In the genomic region with DNA sequence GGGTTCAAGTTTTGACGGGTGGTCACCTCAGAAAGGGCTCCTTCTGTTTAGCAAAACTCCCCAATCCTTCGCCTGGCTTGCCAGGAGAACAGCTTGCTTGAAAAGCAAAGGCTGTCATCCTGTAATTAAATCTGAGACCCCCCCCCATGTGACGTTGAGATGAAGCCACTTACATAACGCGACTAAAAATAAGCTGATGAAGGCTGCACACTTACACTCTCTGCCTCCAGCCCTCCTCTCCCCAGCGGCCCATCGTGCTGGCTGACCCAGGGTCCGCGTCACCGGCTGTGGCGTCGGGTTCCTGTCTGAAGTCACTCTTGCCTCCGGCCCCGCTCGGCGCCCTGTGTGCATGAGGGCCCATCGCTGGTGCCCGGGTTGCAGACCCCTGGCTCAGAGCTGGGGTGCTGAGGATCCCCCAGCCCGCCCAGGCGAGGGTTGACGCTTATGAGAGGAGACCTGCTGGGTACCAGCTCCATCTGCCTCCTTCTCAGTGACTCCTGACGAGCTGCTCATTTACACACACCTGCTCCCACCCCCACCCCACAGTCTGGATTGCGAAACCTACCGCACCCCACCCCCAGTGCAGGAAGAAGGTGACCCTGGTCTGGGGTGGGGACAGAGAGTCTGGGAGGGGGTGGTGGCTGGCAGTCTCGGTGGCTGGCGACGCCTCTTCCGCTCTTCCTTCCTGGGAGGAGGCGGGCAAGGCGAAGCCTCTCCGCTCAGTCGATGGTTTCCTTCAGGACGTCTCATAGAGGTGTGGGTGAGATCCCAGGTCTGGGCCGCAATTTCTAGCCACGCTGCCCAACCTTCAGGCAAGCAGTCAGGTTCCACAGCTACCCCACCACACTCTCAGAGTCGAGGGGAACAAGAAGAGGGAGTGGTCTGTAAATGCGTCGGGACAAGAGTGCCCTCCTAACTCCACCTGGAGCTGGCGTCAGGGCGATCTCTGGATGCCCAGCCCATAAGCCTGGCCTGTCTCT, we compare ENCODE assay signal across 13 cellular contexts. TPM values are rescaled to one million over a fixed set of nuclear protein-coding genes. Genes with fewer than 3 reads are reported as not detected.
DNase-seq lines count a peak whose midpoint lies in the region; ATAC-seq and TF ChIP-seq lines count a peak whose summit lies in the region.
"Had no signal": no experiment of that assay in that cellular context is flagged by ENCODE, and none has a peak within 500 bp of the region (broad histone marks: within the 10 kb centered on the region; RNA-seq: fewer than 3 reads in every experiment).

No MANE protein-coding gene starts in this region.

- no peak for DNase-seq in CD14-positive monocyte (ENCODE audit: low spot score)
- peak; percentile 34 for DNase-seq in NCI-H69 (lab: John Stamatoyannopoulos, UW)
- DNase-seq in heart left ventricle = peak in 3 of 5 donors; percentile 42 to 76 (median 64)
- no peak for DNase-seq in nephron progenitor cell
- no peak for DNase-seq in Peyer's patch
- no peak for DNase-seq in A673 (ENCODE audit: low spot score)
- DNase-seq in NCI-H748 (lab: John Stamatoyannopoulos, UW; ENCODE audit: unreplicated experiment) = no peak
- DNase-seq: activated CD8-positive, alpha-beta T cell treated with anti-CD3 and anti-CD28 coated beads for 36 hours; MG63 had no signal

- no peak for TF ChIP-seq CTCF in CD14-positive monocyte (IDR thresholded peaks at IDR 0.05)
- TF ChIP-seq CTCF in heart left ventricle (IDR thresholded peaks at IDR 0.05) = no peak
- no peak for TF ChIP-seq CTCF in nephron progenitor cell (IDR thresholded peaks at IDR 0.05)
- TF ChIP-seq CTCF in gastroesophageal sphincter (IDR thresholded peaks at IDR 0.05) = no peak
- no peak for TF ChIP-seq CTCF in Peyer's patch (IDR thresholded peaks at IDR 0.05)
- no peak for TF ChIP-seq CTCF in A673 (conservative IDR thresholded peaks at IDR 0.05; ENCODE audit: low read depth, low read length)

- H3K9me3 Mint-ChIP-seq in CD14-positive monocyte (peaks cover 0 to 12% (median 4%) of the 10 kb centered on the region in 7 donors), nephron progenitor cell (no peaks in the 10 kb centered on the region)

- H3K27me3 ChIP-seq in heart left ventricle (peaks cover 0 to 23% (median 7%) of the 10 kb centered on the region in 9 donors), gastroesophageal sphincter (peaks cover 29% of the 10 kb centered on the region), Peyer's patch (no peaks in the 10 kb centered on the region), A673 (replicated peaks; ENCODE audit: insufficient read depth, low read depth, low read length, poor library complexity) (no peaks in the 10 kb centered on the region)
- H3K27me3 ChIP-seq: hepatocyte, MG63 had no signal

- ATAC-seq in heart left ventricle (peak in 3 of 4 donors; percentile 11 to 40 (median 27)), gastroesophageal sphincter (no peak)
- ATAC-seq: activated CD8-positive, alpha-beta T cell treated with anti-CD3 and anti-CD28 coated beads for 36 hours had no signal

- H3K27ac Mint-ChIP-seq in CD14-positive monocyte = peak overlapping the region in 6 of 7 donors; percentile 43 to 83 (median 72)
- no peak overlapping the region for H3K27ac Mint-ChIP-seq in nephron progenitor cell
- H3K27ac Mint-ChIP-seq: activated CD8-positive, alpha-beta T cell treated with anti-CD3 and anti-CD28 coated beads for 36 hours; activated T-helper 2 cell treated with anti-CD3 and anti-CD28 coated beads, Interferon-gamma antibody, Interleukin-2, Interleukin-4, amounts not matched to agents 10 μg/mL and 5 μg/mL and 100 μg/mL, durations not matched to agents 14 hours and 24 hours and 36 hours had no signal

- H3K4me1 ChIP-seq in heart left ventricle (peaks cover 0 to 55% (median 42%) of the 10 kb centered on the region in 12 donors), gastroesophageal sphincter (peaks cover 0 to 55% (median 22%) of the 10 kb centered on the region in 3 donors), Peyer's patch (peaks cover 0 to 37% (median 8%) of the 10 kb centered on the region in 4 donors), A673 (ENCODE audit: insufficient read depth, low read length, poor library complexity, severe bottlenecking) (peaks cover 28% of the 10 kb centered on the region)

- POLR2A ChIA-PET in A673 (lab: Charles Lee; ENCODE audit: low non-redundant PET) = no interaction called here

- TF ChIP-seq POLR2A in heart left ventricle (IDR thresholded peaks at IDR 0.05) (no peak), gastroesophageal sphincter (IDR thresholded peaks at IDR 0.05) (no peak), Peyer's patch (IDR thresholded peaks at IDR 0.05) (no peak)

- peaks cover 11 to 26% of the 10 kb centered on the region in 2 donors for H3K36me3 Mint-ChIP-seq in CD14-positive monocyte
- H3K36me3 Mint-ChIP-seq in nephron progenitor cell (ENCODE audit: low read depth) = peaks cover 5% of the 10 kb centered on the region

- peak overlapping the region in 10 of 12 donors; percentile 36 to 74 (median 66) for H3K27ac ChIP-seq in heart left ventricle
- no peak overlapping the region for H3K27ac ChIP-seq in gastroesophageal sphincter
- peak overlapping the region in 1 of 4 donors; percentile 1 for H3K27ac ChIP-seq in Peyer's patch
- H3K27ac ChIP-seq in A673 (ENCODE audit: low read depth, low read length, poor library complexity, severe bottlenecking) = no peak overlapping the region
- H3K27ac ChIP-seq: esophagus muscularis mucosa, hepatocyte had no signal

- WGBS in heart left ventricle, 4 donors = 63 to 78% (median 69%) methylated on average over 22 to 40 of the region's 40 CpGs
- WGBS in gastroesophageal sphincter (ENCODE audit: low coverage in 1 of 2), 2 donors = 87 to 92% methylated on average over 10 to 20 of the region's 40 CpGs

- H3K36me3 ChIP-seq in heart left ventricle (no peaks in the 10 kb centered on the region), gastroesophageal sphincter (peaks cover 0 to 25% of the 10 kb centered on the region in 2 donors), Peyer's patch (no peaks in the 10 kb centered on the region), A673 (ENCODE audit: insufficient read depth, low read length, poor library complexity, severe bottlenecking) (no peaks in the 10 kb centered on the region)

- H3K27me3 Mint-ChIP-seq in CD14-positive monocyte (ENCODE audit: low read depth in 3 of 3) (peaks cover 21 to 47% (median 38%) of the 10 kb centered on the region in 3 donors), nephron progenitor cell (ENCODE audit: low read depth, poor library complexity) (peaks cover 9% of the 10 kb centered on the region)

- H3K4me1 Mint-ChIP-seq in CD14-positive monocyte (peaks cover 56% of the 10 kb centered on the region), nephron progenitor cell (peaks cover 56% of the 10 kb centered on the region)

- intact Hi-C loops in CD14-positive monocyte (cut with micrococcal nuclease) (loop anchor here (5.0 to 10.0 kb wide), 2 partner anchors 60 to 193 kb away; a partner anchor contains a TSS), heart left ventricle (cut with DNase I) (loop anchor here in 3 of 10 donors (5.0 to 10.0 kb wide), 3 partner anchors 40 to 213 kb away; a partner anchor contains a TSS), A673 (cut with micrococcal nuclease; ENCODE audit: unreplicated experiment) (no loop called here)

- TF ChIP-seq EP300 in gastroesophageal sphincter (IDR thresholded peaks at IDR 0.05) = no peak

- H3K4me3 Mint-ChIP-seq in CD14-positive monocyte (peak overlapping the region; percentile 97 to 99), nephron progenitor cell (peak overlapping the region; percentile 27)
- H3K4me3 Mint-ChIP-seq: activated CD8-positive, alpha-beta T cell treated with anti-CD3 and anti-CD28 coated beads for 36 hours had no signal

- H3K9me3 ChIP-seq in heart left ventricle (no peaks in the 10 kb centered on the region), gastroesophageal sphincter (no peaks in the 10 kb centered on the region), Peyer's patch (peaks cover 0 to 6% (median 0%) of the 10 kb centered on the region in 4 donors), A673 (ENCODE audit: low read depth, low read length, poor library complexity, severe bottlenecking) (no peaks in the 10 kb centered on the region)
- H3K9me3 ChIP-seq: esophagus muscularis mucosa, MG63 had no signal

- CTCF ChIA-PET in A673 (lab: Charles Lee) = no interaction called here

- H3K4me3 ChIP-seq in heart left ventricle = peak overlapping the region in 6 of 12 donors; percentile 6 to 26 (median 16)
- no peak overlapping the region for H3K4me3 ChIP-seq in gastroesophageal sphincter
- H3K4me3 ChIP-seq in Peyer's patch = no peak overlapping the region
- H3K4me3 ChIP-seq in A673 (ENCODE audit: low read depth, low read length, poor library complexity, severe bottlenecking) = no peak overlapping the region
- H3K4me3 ChIP-seq: esophagus muscularis mucosa, hepatocyte, MG63 had no signal

- no TSS peak for BruUV-seq in A673 (replicated peaks; lab: Mats Ljungman, UMichigan)

RNA-seq across cellular contexts. Expression of a gene that starts 3.1 kb away (rescaled TPM):
- polyA plus RNA-seq in CD14-positive monocyte = 10 to 100 TPM in 1 of 2 donors, 1 to 10 TPM in 1; 8.6 to 11.2 TPM
- total RNA-seq in heart left ventricle = 10 to 100 TPM in 8 of 9 donors, 1 to 10 TPM in 1; 8.9 to 30.2 (median 18.8) TPM
- 10 to 100 TPM; 15.3 to 18.5 TPM for polyA plus RNA-seq in heart left ventricle
- 10 to 100 TPM; 32.7 to 54.9 (median 40.6) TPM for total RNA-seq in gastroesophageal sphincter
- 10 to 100 TPM; 10.2 to 61.9 (median 17.6) TPM for total RNA-seq in Peyer's patch
- total RNA-seq in A673 (2021) = 51.6 and 54.9 TPM in 2 replicates

RNA-seq across cellular contexts. Expression of a gene that starts 40.2 kb away (rescaled TPM):
- polyA plus RNA-seq in CD14-positive monocyte (10 to 100 TPM; 44.1 to 44.8 TPM), heart left ventricle (10 to 100 TPM; 24.4 to 35.5 TPM)
- total RNA-seq in heart left ventricle (10 to 100 TPM; 17.9 to 25.9 (median 19.4) TPM), gastroesophageal sphincter (10 to 100 TPM; 17.6 to 26.0 (median 19.0) TPM), Peyer's patch (10 to 100 TPM; 29.9 to 57.8 (median 37.1) TPM), A673 (2021) (18.7 and 21.3 TPM in 2 replicates)

Comparison
In these comparisons a context has a peak if more than half of its experiments do, and no peak if none do; other contexts are left out.
1. DNase-seq: peak in NCI-H69 (single experiment) and heart left ventricle (3 of 5); none in CD14-positive monocyte (single experiment), nephron progenitor cell (single experiment), Peyer's patch (0 of 3), A673 (single experiment) and NCI-H748 (single experiment).
2. H3K27ac ChIP-seq: peak in heart left ventricle (10 of 12); none in gastroesophageal sphincter (0 of 4) and A673 (single experiment).